In the genomic region with DNA sequence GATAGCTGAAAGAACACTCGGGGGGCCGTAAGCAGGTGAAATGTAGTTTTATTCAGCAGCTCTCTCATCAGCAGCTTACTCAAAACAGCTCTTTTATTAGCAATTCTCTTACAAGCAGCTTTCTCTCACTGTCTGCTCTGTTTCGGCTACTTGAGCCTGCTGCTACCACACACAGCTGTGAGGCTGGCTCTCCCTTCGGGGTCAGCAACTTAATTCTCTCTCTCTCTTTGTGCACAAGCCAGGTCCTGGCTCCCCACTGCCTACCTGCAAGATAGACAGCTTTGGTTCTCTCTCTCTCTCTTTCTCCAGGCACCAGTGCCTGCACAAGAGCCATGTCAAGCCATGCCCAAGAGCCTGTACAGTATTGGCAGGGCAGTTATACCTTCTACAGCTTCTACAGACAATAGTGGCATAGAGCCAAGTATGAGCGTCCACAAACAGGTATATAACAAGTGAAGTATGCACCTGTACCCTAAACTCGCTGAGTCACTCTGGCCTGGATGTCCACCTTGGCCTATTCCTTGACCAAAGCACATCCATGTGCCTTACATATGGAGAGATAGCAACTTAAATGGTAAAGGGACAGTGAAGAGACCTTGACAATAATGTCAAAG, we compare ENCODE assay signal across 2 cellular contexts.
TF ChIP-seq lines count a peak whose summit lies in the region.

No MANE protein-coding gene starts in this region.

TF ChIP-seq in GM23338, 12 proteins besides CTCF, POLR2A, EP300 and RAD21 (continues in another document):
- TF ChIP-seq EZH2phosphoT487 (IDR thresholded peaks at IDR 0.05; ENCODE audit: unreplicated experiment) (no peak), STAT1 (IDR thresholded peaks at IDR 0.05; ENCODE audit: unreplicated experiment) (no peak), EZH2 (IDR thresholded peaks at IDR 0.05; ENCODE audit: low read depth, unreplicated experiment) (no peak), POLR2AphosphoS5 (IDR thresholded peaks at IDR 0.05; ENCODE audit: low read depth) (no peak), CREB1 (CRISPR knock-in tag; IDR thresholded peaks at IDR 0.05; ENCODE audit: low read depth) (no peak), JUNB (IDR thresholded peaks at IDR 0.05; ENCODE audit: unreplicated experiment) (no peak)
- TF ChIP-seq, protein P1, sequence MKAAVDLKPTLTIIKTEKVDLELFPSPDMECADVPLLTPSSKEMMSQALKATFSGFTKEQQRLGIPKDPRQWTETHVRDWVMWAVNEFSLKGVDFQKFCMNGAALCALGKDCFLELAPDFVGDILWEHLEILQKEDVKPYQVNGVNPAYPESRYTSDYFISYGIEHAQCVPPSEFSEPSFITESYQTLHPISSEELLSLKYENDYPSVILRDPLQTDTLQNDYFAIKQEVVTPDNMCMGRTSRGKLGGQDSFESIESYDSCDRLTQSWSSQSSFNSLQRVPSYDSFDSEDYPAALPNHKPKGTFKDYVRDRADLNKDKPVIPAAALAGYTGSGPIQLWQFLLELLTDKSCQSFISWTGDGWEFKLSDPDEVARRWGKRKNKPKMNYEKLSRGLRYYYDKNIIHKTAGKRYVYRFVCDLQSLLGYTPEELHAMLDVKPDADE (IDR thresholded peaks at IDR 0.05): no peak
- TF ChIP-seq, protein P2, sequence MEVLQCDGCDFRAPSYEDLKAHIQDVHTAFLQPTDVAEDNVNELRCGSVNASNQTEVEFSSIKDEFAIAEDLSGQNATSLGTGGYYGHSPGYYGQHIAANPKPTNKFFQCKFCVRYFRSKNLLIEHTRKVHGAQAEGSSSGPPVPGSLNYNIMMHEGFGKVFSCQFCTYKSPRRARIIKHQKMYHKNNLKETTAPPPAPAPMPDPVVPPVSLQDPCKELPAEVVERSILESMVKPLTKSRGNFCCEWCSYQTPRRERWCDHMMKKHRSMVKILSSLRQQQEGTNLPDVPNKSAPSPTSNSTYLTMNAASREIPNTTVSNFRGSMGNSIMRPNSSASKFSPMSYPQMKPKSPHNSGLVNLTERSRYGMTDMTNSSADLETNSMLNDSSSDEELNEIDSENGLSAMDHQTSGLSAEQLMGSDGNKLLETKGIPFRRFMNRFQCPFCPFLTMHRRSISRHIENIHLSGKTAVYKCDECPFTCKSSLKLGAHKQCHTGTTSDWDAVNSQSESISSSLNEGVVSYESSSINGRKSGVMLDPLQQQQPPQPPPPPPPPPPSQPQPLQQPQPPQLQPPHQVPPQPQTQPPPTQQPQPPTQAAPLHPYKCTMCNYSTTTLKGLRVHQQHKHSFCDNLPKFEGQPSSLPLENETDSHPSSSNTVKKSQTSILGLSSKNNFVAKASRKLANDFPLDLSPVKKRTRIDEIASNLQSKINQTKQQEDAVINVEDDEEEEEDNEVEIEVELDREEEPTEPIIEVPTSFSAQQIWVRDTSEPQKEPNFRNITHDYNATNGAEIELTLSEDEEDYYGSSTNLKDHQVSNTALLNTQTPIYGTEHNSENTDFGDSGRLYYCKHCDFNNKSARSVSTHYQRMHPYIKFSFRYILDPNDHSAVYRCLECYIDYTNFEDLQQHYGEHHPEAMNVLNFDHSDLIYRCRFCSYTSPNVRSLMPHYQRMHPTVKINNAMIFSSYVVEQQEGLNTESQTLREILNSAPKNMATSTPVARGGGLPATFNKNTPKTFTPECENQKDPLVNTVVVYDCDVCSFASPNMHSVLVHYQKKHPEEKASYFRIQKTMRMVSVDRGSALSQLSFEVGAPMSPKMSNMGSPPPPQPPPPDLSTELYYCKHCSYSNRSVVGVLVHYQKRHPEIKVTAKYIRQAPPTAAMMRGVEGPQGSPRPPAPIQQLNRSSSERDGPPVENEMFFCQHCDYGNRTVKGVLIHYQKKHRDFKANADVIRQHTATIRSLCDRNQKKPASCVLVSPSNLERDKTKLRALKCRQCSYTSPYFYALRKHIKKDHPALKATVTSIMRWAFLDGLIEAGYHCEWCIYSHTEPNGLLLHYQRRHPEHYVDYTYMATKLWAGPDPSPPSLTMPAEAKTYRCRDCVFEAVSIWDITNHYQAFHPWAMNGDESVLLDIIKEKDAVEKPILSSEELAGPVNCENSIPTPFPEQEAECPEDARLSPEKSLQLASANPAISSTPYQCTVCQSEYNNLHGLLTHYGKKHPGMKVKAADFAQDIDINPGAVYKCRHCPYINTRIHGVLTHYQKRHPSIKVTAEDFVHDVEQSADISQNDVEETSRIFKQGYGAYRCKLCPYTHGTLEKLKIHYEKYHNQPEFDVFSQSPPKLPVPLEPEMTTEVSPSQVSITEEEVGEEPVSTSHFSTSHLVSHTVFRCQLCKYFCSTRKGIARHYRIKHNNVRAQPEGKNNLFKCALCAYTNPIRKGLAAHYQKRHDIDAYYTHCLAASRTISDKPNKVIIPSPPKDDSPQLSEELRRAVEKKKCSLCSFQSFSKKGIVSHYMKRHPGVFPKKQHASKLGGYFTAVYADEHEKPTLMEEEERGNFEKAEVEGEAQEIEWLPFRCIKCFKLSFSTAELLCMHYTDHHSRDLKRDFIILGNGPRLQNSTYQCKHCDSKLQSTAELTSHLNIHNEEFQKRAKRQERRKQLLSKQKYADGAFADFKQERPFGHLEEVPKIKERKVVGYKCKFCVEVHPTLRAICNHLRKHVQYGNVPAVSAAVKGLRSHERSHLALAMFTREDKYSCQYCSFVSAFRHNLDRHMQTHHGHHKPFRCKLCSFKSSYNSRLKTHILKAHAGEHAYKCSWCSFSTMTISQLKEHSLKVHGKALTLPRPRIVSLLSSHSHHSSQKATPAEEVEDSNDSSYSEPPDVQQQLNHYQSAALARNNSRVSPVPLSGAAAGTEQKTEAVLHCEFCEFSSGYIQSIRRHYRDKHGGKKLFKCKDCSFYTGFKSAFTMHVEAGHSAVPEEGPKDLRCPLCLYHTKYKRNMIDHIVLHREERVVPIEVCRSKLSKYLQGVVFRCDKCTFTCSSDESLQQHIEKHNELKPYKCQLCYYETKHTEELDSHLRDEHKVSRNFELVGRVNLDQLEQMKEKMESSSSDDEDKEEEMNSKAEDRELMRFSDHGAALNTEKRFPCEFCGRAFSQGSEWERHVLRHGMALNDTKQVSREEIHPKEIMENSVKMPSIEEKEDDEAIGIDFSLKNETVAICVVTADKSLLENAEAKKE (CRISPR knock-in tag; IDR thresholded peaks at IDR 0.05): no peak
- TF ChIP-seq, protein P3, sequence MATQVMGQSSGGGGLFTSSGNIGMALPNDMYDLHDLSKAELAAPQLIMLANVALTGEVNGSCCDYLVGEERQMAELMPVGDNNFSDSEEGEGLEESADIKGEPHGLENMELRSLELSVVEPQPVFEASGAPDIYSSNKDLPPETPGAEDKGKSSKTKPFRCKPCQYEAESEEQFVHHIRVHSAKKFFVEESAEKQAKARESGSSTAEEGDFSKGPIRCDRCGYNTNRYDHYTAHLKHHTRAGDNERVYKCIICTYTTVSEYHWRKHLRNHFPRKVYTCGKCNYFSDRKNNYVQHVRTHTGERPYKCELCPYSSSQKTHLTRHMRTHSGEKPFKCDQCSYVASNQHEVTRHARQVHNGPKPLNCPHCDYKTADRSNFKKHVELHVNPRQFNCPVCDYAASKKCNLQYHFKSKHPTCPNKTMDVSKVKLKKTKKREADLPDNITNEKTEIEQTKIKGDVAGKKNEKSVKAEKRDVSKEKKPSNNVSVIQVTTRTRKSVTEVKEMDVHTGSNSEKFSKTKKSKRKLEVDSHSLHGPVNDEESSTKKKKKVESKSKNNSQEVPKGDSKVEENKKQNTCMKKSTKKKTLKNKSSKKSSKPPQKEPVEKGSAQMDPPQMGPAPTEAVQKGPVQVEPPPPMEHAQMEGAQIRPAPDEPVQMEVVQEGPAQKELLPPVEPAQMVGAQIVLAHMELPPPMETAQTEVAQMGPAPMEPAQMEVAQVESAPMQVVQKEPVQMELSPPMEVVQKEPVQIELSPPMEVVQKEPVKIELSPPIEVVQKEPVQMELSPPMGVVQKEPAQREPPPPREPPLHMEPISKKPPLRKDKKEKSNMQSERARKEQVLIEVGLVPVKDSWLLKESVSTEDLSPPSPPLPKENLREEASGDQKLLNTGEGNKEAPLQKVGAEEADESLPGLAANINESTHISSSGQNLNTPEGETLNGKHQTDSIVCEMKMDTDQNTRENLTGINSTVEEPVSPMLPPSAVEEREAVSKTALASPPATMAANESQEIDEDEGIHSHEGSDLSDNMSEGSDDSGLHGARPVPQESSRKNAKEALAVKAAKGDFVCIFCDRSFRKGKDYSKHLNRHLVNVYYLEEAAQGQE (IDR thresholded peaks at IDR 0.05; ENCODE audit: unreplicated experiment): no peak

TF ChIP-seq in WTC11, 78 proteins besides CTCF, POLR2A, EP300 and RAD21:
- TF ChIP-seq, protein P4, sequence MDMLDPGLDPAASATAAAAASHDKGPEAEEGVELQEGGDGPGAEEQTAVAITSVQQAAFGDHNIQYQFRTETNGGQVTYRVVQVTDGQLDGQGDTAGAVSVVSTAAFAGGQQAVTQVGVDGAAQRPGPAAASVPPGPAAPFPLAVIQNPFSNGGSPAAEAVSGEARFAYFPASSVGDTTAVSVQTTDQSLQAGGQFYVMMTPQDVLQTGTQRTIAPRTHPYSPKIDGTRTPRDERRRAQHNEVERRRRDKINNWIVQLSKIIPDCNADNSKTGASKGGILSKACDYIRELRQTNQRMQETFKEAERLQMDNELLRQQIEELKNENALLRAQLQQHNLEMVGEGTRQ (CRISPR knock-in tag; IDR thresholded peaks at IDR 0.05): no peak
- TF ChIP-seq NFE2L1 (CRISPR knock-in tag; IDR thresholded peaks at IDR 0.05): peak; percentile 61; the same call in 1 of the 2 replicates
